ENCODE assay signal across 1 cellular context in the genomic region with DNA sequence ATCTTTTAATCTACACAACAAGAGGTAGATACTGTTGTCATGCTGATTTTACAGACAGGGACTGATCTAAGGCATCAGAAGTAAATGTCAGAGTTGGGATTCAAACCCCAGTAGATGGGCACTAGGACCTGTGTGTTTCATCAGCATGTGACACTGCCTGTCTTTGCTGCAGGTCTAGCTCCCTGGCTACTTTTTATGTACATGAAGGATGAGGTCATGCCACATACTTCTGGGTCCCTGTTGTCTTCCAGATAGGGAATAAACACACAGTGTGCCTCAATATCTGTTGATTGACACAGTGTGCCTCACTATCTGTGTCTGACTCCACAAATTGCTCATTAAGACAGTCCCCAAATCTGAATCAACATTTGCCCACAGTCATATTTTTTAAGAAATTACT.
TF ChIP-seq lines count a peak whose summit lies in the region.

No MANE protein-coding gene starts in this region.

TF ChIP-seq in H1, 55 proteins besides CTCF, POLR2A, EP300 and RAD21 (continued from another document):
- TF ChIP-seq ASH2L (IDR thresholded peaks at IDR 0.05; ENCODE audit: low read length) = no peak
